ENCODE assay signal across 8 cellular contexts in genomic region chr4:101597204-101597603, GRCh38.
DNase-seq lines count a peak whose midpoint lies in the region; ATAC-seq and TF ChIP-seq lines count a peak whose summit lies in the region.

No MANE protein-coding gene starts in this region.

- intact Hi-C loops in adrenal gland (cut with DNase I), result no loop called here

- H3K4me3 ChIP-seq in GM06990 (replicated peaks; ENCODE audit: low read depth, low read length), result no peak overlapping the region
- no peak overlapping the region for H3K4me3 ChIP-seq in fibroblast of the aortic adventitia (ENCODE audit: low read depth, low read length)
- H3K4me3 ChIP-seq in adrenal gland, result no peak overlapping the region

- 88 to 96% (median 92%) methylated on average over 2 of the region's 2 CpGs for WGBS in adrenal gland, 4 donors

- no peak overlapping the region for H3K27ac ChIP-seq in adrenal gland

- no peaks in the 10 kb centered on the region for H3K9me3 ChIP-seq in adrenal gland (replicated peaks in 1 of 3)

- no peak for TF ChIP-seq POLR2A in adrenal gland (IDR thresholded peaks at IDR 0.05)

- H3K4me1 ChIP-seq in adrenal gland (replicated peaks in 1 of 2), result no peaks in the 10 kb centered on the region

- peak; percentile 39 for ATAC-seq in GM21528 (IDR thresholded peaks at IDR 0.05; ENCODE audit: low FRiP score, unreplicated experiment)

- H3K27me3 ChIP-seq in GM06990 (replicated peaks; ENCODE audit: control insufficient read depth, insufficient read depth, low read length) (no peaks in the 10 kb centered on the region), adrenal gland (no peaks in the 10 kb centered on the region)

- no peak for DNase-seq in GM06990 (ENCODE audit: extremely low read depth, insufficient read length)
- peak; percentile 10 for DNase-seq in OCI-M1 (lab: John Stamatoyannopoulos, UW)
- no peak for DNase-seq in fibroblast of the aortic adventitia (ENCODE audit: low read depth)
- DNase-seq in activated effector memory CD4-positive, alpha-beta T cell treated with Interleukin-2 at 50 U/mL for 16 hours, result no peak
- no peak for DNase-seq in DMS153 treated with DMSO at 0.1 percent for 48 hours (lab: John Stamatoyannopoulos, UW; ENCODE audit: unreplicated experiment)
- DNase-seq in anterior cingulate cortex (lab: John Stamatoyannopoulos, UW), result no peak
- DNase-seq in adrenal gland, result no peak

- H3K36me3 ChIP-seq in GM06990 (ENCODE audit: control insufficient read depth, insufficient read depth, low read length) (no peaks in the 10 kb centered on the region), adrenal gland (replicated peaks in 1 of 2) (no peaks in the 10 kb centered on the region)

- peak; percentile 58 for TF ChIP-seq CTCF in GM06990 (IDR thresholded peaks at IDR 0.05; ENCODE audit: insufficient read depth, low read length, poor library complexity, severe bottlenecking)
- TF ChIP-seq CTCF in fibroblast of the aortic adventitia (IDR thresholded peaks at IDR 0.05; ENCODE audit: insufficient read depth, low read length), result peak; percentile 10
- no peak for TF ChIP-seq CTCF in adrenal gland (IDR thresholded peaks at IDR 0.05)

Comparison
In these comparisons a context has a peak if more than half of its experiments do, and no peak if none do; other contexts are left out.
1. CTCF ChIP-seq: peak in GM06990 (single experiment) and fibroblast of the aortic adventitia (single experiment); none in adrenal gland (0 of 6).